ENCODE assay signal across 8 cellular contexts in the genomic region with DNA sequence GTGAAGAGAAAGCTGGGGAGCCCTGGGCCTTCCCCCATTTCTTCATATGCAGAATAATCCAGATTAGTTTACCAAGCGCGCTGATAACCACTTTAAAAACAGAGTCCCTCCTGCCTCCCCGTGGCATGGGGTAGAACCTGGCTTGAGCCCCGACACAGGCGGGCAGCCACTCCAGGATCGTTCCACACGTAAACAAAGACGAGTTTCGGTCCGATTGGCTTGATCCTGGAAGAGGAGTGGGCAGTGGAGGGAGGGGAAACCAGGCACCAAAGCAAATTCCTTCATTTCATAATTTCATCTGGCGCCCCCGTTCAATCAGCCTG. TPM values are rescaled to one million over a fixed set of nuclear protein-coding genes. Genes with fewer than 3 reads are reported as not detected.
A peak's percentile ranks its signal among the peaks of the same experiment; 100 is the strongest.
DNase-seq lines count a peak whose midpoint lies in the region; ATAC-seq and TF ChIP-seq lines count a peak whose summit lies in the region.

No MANE protein-coding gene starts in this region.

- H3K4me1 ChIP-seq in ascending aorta (peaks cover 0 to 2% of the 10 kb centered on the region in 2 donors), suprapubic skin (peaks cover 24% of the 10 kb centered on the region)

- H3K27me3 Mint-ChIP-seq in immature natural killer cell (ENCODE audit: low read depth in 3 of 3), result peaks cover 4 to 26% (median 7%) of the 10 kb centered on the region in 3 donors

- H3K36me3 Mint-ChIP-seq in immature natural killer cell, result no peaks in the 10 kb centered on the region

- H3K27ac ChIP-seq in ascending aorta, result peak overlapping the region; percentile 93 to 94
- H3K27ac ChIP-seq in suprapubic skin, result peak overlapping the region; percentile 78

- TF ChIP-seq CTCF in ascending aorta (IDR thresholded peaks at IDR 0.05) (peak in 1 of 3 experiments; percentile 28), suprapubic skin (IDR thresholded peaks at IDR 0.05) (no peak)

- H3K4me3 ChIP-seq in ascending aorta (peak overlapping the region; percentile 65 to 70), suprapubic skin (peak overlapping the region; percentile 56)

- intact Hi-C loops in ascending aorta (cut with DNase I), result loop anchor here (5.0 kb wide), 2 partner anchors 207 to 1887 kb away; no protein-coding TSS in a partner anchor

- peak overlapping the region in 1 of 5 donors; percentile 65 for H3K4me3 Mint-ChIP-seq in immature natural killer cell

- no peak for ATAC-seq in GM21737 (IDR thresholded peaks at IDR 0.05; ENCODE audit: unreplicated experiment)

- DNase-seq in NCI-H524 (lab: John Stamatoyannopoulos, UW), result peak; percentile 55 to 71
- DNase-seq in NCI-H524 treated with DMSO at 0.1 percent for 48 hours (lab: John Stamatoyannopoulos, UW), result no peak
- no peak for DNase-seq in ascending aorta (ENCODE audit: low spot score in 2 of 2)
- DNase-seq in iris pigment epithelial cell (ENCODE audit: low read depth), result peak; percentile 69
- DNase-seq in suprapubic skin (ENCODE audit: low spot score in 2 of 2), result no peak
- no peak for DNase-seq in NCI-H69 (lab: John Stamatoyannopoulos, UW)
- DNase-seq in immature natural killer cell, result no peak

- 20% methylated on average over 12 of the region's 12 CpGs for WGBS in suprapubic skin

- H3K4me1 Mint-ChIP-seq in immature natural killer cell, result peaks cover 0 to 4% of the 10 kb centered on the region in 2 donors

- H3K27me3 ChIP-seq in ascending aorta (no peaks in the 10 kb centered on the region), suprapubic skin (peaks cover 4% of the 10 kb centered on the region)

- no peak for TF ChIP-seq POLR2A in suprapubic skin (IDR thresholded peaks at IDR 0.05)

- H3K9me3 Mint-ChIP-seq in immature natural killer cell, result peaks cover 0 to 2% (median 0%) of the 10 kb centered on the region in 6 donors

- no peak overlapping the region for H3K27ac Mint-ChIP-seq in immature natural killer cell

- H3K36me3 ChIP-seq in ascending aorta (no peaks in the 10 kb centered on the region), suprapubic skin (no peaks in the 10 kb centered on the region)

- TF ChIP-seq EP300 in suprapubic skin (IDR thresholded peaks at IDR 0.05), result no peak

- H3K9me3 ChIP-seq in ascending aorta (no peaks in the 10 kb centered on the region), suprapubic skin (no peaks in the 10 kb centered on the region)

RNA-seq across cellular contexts. Expression of a gene that starts 0.9 kb away (rescaled TPM):
- total RNA-seq in ascending aorta (23.8 TPM), suprapubic skin (10 to 100 TPM in 1 of 4 donors, 1 to 10 TPM in 3; 4.0 to 11.0 (median 7.2) TPM)
- not detected for polyA plus RNA-seq in immature natural killer cell

Comparison
In these comparisons a context has a peak if more than half of its experiments do, and no peak if none do; other contexts are left out.
1. DNase-seq: peak in NCI-H524 (2 of 2) and iris pigment epithelial cell (single experiment); none in NCI-H524 treated with DMSO at 0.1 percent for 48 hours (single experiment), ascending aorta (0 of 2), suprapubic skin (0 of 2), NCI-H69 (single experiment) and immature natural killer cell (0 of 3).